Comparison of ENCODE assay signal across 1 cellular context in the genomic region with DNA sequence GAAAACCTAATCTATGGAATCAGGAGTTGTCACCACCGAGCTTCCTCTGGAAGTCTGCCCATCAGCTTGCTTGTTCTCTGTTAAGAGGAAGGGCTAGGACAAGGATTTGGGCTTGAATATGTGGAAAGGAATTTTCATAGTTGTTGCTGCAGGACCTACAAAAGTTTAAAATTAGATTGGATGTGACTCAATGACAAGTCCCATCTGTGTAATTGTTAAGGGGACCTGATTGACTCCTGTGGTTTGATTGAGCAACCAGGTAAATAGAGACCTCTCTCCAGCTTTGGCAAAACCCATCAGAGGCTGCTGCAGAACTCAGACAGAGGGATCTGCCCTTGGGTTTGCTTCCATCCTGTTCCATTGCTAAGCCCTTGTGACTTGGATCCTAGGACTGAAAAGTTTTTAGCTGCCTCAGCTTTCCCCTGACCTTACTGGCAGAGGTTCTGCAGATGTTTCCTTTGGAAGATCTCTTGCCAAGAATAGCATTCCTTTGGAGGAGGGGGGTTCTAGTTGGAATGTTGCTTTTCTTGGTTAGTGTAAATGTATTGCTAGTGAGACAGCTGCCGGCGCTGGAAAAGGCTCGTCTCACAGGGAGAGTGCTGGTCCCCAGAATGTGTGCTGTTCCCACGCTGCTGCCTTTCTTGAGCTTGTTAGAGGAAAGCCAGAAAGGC.
TF ChIP-seq lines count a peak whose summit lies in the region.

No MANE protein-coding gene starts in this region.

TF ChIP-seq in GM12878, 131 proteins besides CTCF, POLR2A, EP300 and RAD21:
- TF ChIP-seq, protein P1, sequence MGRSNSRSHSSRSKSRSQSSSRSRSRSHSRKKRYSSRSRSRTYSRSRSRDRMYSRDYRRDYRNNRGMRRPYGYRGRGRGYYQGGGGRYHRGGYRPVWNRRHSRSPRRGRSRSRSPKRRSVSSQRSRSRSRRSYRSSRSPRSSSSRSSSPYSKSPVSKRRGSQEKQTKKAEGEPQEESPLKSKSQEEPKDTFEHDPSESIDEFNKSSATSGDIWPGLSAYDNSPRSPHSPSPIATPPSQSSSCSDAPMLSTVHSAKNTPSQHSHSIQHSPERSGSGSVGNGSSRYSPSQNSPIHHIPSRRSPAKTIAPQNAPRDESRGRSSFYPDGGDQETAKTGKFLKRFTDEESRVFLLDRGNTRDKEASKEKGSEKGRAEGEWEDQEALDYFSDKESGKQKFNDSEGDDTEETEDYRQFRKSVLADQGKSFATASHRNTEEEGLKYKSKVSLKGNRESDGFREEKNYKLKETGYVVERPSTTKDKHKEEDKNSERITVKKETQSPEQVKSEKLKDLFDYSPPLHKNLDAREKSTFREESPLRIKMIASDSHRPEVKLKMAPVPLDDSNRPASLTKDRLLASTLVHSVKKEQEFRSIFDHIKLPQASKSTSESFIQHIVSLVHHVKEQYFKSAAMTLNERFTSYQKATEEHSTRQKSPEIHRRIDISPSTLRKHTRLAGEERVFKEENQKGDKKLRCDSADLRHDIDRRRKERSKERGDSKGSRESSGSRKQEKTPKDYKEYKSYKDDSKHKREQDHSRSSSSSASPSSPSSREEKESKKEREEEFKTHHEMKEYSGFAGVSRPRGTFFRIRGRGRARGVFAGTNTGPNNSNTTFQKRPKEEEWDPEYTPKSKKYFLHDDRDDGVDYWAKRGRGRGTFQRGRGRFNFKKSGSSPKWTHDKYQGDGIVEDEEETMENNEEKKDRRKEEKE (IDR thresholded peaks at IDR 0.05): no peak
- TF ChIP-seq, protein P2, sequence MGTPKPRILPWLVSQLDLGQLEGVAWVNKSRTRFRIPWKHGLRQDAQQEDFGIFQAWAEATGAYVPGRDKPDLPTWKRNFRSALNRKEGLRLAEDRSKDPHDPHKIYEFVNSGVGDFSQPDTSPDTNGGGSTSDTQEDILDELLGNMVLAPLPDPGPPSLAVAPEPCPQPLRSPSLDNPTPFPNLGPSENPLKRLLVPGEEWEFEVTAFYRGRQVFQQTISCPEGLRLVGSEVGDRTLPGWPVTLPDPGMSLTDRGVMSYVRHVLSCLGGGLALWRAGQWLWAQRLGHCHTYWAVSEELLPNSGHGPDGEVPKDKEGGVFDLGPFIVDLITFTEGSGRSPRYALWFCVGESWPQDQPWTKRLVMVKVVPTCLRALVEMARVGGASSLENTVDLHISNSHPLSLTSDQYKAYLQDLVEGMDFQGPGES (IDR thresholded peaks at IDR 0.05): no peak
- TF ChIP-seq TCF12 (IDR thresholded peaks at IDR 0.05; ENCODE audit: low read depth, low read length) (no peak), FOXM1 (IDR thresholded peaks at IDR 0.05; ENCODE audit: low read depth, low read length) (no peak), SMAD5 (IDR thresholded peaks at IDR 0.05; ENCODE audit: low read depth) (no peak), IRF4 (IDR thresholded peaks at IDR 0.05; ENCODE audit: low read depth, low read length) (no peak), SPI1 (IDR thresholded peaks at IDR 0.05; ENCODE audit: borderline replicate concordance, insufficient read depth, low read depth, low read length) (no peak), EED (IDR thresholded peaks at IDR 0.05; ENCODE audit: low read depth) (no peak), SMC3 (IDR thresholded peaks at IDR 0.05; ENCODE audit: borderline replicate concordance, low read length) (no peak), MTA3 (IDR thresholded peaks at IDR 0.05; ENCODE audit: borderline replicate concordance, low read length) (no peak)
- TF ChIP-seq, protein P3, sequence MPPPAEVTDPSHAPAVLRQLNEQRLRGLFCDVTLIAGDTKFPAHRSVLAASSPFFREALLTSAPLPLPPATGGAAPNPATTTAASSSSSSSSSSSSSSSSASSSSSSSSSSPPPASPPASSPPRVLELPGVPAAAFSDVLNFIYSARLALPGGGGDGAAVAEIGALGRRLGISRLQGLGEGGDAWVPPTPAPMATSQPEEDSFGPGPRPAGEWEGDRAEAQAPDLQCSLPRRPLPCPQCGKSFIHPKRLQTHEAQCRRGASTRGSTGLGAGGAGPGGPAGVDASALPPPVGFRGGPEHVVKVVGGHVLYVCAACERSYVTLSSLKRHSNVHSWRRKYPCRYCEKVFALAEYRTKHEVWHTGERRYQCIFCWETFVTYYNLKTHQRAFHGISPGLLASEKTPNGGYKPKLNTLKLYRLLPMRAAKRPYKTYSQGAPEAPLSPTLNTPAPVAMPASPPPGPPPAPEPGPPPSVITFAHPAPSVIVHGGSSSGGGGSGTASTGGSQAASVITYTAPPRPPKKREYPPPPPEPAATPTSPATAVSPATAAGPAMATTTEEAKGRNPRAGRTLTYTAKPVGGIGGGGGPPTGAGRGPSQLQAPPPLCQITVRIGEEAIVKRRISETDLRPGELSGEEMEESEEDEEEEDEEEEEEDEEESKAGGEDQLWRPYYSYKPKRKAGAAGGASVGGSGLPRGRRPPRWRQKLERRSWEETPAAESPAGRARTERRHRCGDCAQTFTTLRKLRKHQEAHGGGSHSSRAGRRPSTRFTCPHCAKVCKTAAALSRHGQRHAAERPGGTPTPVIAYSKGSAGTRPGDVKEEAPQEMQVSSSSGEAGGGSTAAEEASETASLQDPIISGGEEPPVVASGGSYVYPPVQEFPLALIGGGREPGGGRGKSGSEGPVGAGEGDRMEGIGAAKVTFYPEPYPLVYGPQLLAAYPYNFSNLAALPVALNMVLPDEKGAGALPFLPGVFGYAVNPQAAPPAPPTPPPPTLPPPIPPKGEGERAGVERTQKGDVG (CRISPR knock-in tag; IDR thresholded peaks at IDR 0.05): no peak
- TF ChIP-seq, protein P4, sequence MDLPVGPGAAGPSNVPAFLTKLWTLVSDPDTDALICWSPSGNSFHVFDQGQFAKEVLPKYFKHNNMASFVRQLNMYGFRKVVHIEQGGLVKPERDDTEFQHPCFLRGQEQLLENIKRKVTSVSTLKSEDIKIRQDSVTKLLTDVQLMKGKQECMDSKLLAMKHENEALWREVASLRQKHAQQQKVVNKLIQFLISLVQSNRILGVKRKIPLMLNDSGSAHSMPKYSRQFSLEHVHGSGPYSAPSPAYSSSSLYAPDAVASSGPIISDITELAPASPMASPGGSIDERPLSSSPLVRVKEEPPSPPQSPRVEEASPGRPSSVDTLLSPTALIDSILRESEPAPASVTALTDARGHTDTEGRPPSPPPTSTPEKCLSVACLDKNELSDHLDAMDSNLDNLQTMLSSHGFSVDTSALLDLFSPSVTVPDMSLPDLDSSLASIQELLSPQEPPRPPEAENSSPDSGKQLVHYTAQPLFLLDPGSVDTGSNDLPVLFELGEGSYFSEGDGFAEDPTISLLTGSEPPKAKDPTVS (IDR thresholded peaks at IDR 0.05; ENCODE audit: low read depth, low read length): no peak
